8 cellular contexts compared by ENCODE assay signal in the genomic region with DNA sequence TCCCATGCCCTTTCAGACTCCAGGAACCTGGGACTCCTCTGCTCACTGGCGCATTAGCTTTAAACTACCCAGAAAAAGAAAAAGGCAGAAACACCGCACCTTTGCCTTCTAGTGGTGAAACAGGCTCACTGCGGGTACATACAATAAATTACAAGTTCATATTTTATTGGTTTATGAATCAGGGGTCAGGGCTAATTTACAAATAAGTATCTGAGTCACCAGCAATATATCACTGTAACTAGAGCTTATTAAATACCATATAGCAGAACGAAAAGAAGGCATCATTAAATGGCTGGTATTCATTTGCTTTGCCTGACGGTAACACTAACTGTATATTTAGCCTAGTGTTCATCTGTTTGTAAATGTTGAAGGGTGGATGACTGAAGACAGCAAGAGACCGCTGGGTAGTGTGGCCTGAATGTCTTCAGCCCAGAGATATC. TPM values are rescaled to one million over a fixed set of nuclear protein-coding genes. Genes with fewer than 3 reads are reported as not detected.
DNase-seq lines count a peak whose midpoint lies in the region; ATAC-seq lines count a peak whose summit lies in the region.

No MANE protein-coding gene starts in this region.

- no peak overlapping the region for H3K4me3 Mint-ChIP-seq in stimulated activated naive CD8-positive, alpha-beta T cell treated with anti-CD3 and anti-CD28 coated beads, Interleukin-15, amount 100 ng/mL, for 72 hours

- no peaks in the 10 kb centered on the region for H3K36me3 ChIP-seq in H7 (replicated peaks; ENCODE audit: control insufficient read depth, insufficient read depth, low read length)

- no peak overlapping the region for H3K4me3 ChIP-seq in H7 (ENCODE audit: insufficient read depth, low read depth, low read length)

- H3K27ac Mint-ChIP-seq in stimulated activated naive CD8-positive, alpha-beta T cell treated with anti-CD3 and anti-CD28 coated beads, Interleukin-15, amount 100 ng/mL, for 72 hours = no peak overlapping the region

- H3K27me3 ChIP-seq in H7 (ENCODE audit: control insufficient read depth, insufficient read depth, low read length) = no peaks in the 10 kb centered on the region

- H3K9me3 Mint-ChIP-seq in stimulated activated naive CD8-positive, alpha-beta T cell treated with anti-CD3 and anti-CD28 coated beads, Interleukin-15, amount 100 ng/mL, for 72 hours = no peaks in the 10 kb centered on the region

- peak; percentile 67 for ATAC-seq in stimulated activated naive CD8-positive, alpha-beta T cell treated with anti-CD3 and anti-CD28 coated beads, Interleukin-15, amount 100 ng/mL, for 72 hours
- ATAC-seq in GM21786 (IDR thresholded peaks at IDR 0.05; ENCODE audit: unreplicated experiment) = no peak

- no peaks in the 10 kb centered on the region for H3K27me3 Mint-ChIP-seq in stimulated activated naive CD8-positive, alpha-beta T cell treated with anti-CD3 and anti-CD28 coated beads, Interleukin-15, amount 100 ng/mL, for 72 hours

- peaks cover 5% of the 10 kb centered on the region for H3K4me1 Mint-ChIP-seq in stimulated activated naive CD8-positive, alpha-beta T cell treated with anti-CD3 and anti-CD28 coated beads, Interleukin-15, amount 100 ng/mL, for 72 hours

- DNase-seq in D341Med (ENCODE audit: low spot score) (peak; percentile 54), H7 (peak; percentile 65), NCI-H82 treated with DMSO at 0.1 percent for 48 hours (lab: John Stamatoyannopoulos, UW; ENCODE audit: unreplicated experiment) (peak; percentile 36), astrocyte of the hippocampus (ENCODE audit: low read depth, low spot score) (peak; percentile 44), kidney tubule cell (ENCODE audit: low spot score) (peak; percentile 40)
- peak; percentile 9 to 38 for DNase-seq in stimulated activated naive CD8-positive, alpha-beta T cell treated with anti-CD3 and anti-CD28 coated beads, Interleukin-15, amount 100 ng/mL, for 72 hours
- no peak for DNase-seq in NK-92 treated with Interleukin-12 subunit alpha and Interleukin-12 subunit beta, amount 100 ng/mL, for 24 hours (lab: John Stamatoyannopoulos, UW)

RNA-seq across cellular contexts. Expression of gene DTNB, which starts 26.9 kb away (rescaled TPM):
- total RNA-seq in H7 (2014; rRNA removed; shearing (Covaris generic)) = 16.3 and 19.8 TPM in 2 replicates
